Comparison of ENCODE assay signal across 31 cellular contexts in genomic region chr1:37438971-37439671, GRCh38. TPM values are rescaled to one million over a fixed set of nuclear protein-coding genes. Genes with fewer than 3 reads are reported as not detected.
DNase-seq lines count a peak whose midpoint lies in the region; ATAC-seq, FAIRE-seq and TF ChIP-seq lines count a peak whose summit lies in the region.
"Had no signal": no experiment of that assay in that cellular context is flagged by ENCODE, and none has a peak within 500 bp of the region (broad histone marks: within the 10 kb centered on the region; RNA-seq: fewer than 3 reads in every experiment).

No MANE protein-coding gene starts in this region.

- H3K4me2 ChIP-seq in K562 (ENCODE audit: insufficient read depth, low read length): no peak overlapping the region
- H3K4me2 ChIP-seq in neuronal stem cell (ENCODE audit: insufficient read depth, low read length, poor library complexity, severe bottlenecking): no peak overlapping the region

- no peaks in the 10 kb centered on the region for H3K36me3 ChIP-seq in K562 (ENCODE audit: control insufficient read depth, insufficient read depth, low read length)
- H3K36me3 ChIP-seq in neuronal stem cell (replicated peaks in 1 of 2; ENCODE audit: control insufficient read depth in 2 of 2, insufficient read depth in 2 of 2, low read length in 2 of 2): no peaks in the 10 kb centered on the region
- H3K36me3 ChIP-seq: adrenal gland, brain microvascular endothelial cell, Peyer's patch, upper lobe of left lung had no signal

- no peak for FAIRE-seq in K562 (lab: Jason Lieb, UNC)
- FAIRE-seq: HTR-8/SVneo had no signal

- H3K18ac ChIP-seq in neuronal stem cell (ENCODE audit: low read length): peak overlapping the region; percentile 7

- DNase-seq in NCI-H2081 (lab: John Stamatoyannopoulos, UW) (peak; percentile 46 to 75), NCI-H2081 treated with DMSO at 0.1 percent for 48 hours (lab: John Stamatoyannopoulos, UW) (no peak), NCI-H2227 (lab: John Stamatoyannopoulos, UW; ENCODE audit: unreplicated experiment) (peak; percentile 78), K562 (ENCODE audit: extremely low read depth in 1 of 4, low spot score in 3 of 4) (no peak), neuronal stem cell (ENCODE audit: low spot score) (no peak), NCI-H345 treated with DMSO at 0.1 percent for 48 hours (lab: John Stamatoyannopoulos, UW; ENCODE audit: unreplicated experiment) (no peak), amniotic stem cell (lab: John Stamatoyannopoulos, UW) (no peak), G401 (ENCODE audit: low spot score) (no peak)
- DNase-seq: 8988T; activated CD4-positive, alpha-beta memory T cell treated with anti-CD3 and anti-CD28 coated beads for 36 hours; activated CD4-positive, alpha-beta T cell treated with anti-CD3 and anti-CD28 coated beads for 1 hour; activated CD8-positive, alpha-beta memory T cell treated with anti-CD3 and anti-CD28 coated beads, Interleukin-2, amount 50 U/mL, for 4 hours; activated naive CD4-positive, alpha-beta T cell treated with anti-CD3 and anti-CD28 coated beads, Interleukin-2, amount 10 ng/mL, durations not matched to agents 7 days and 5 days; adrenal gland; brain microvascular endothelial cell; Caco-2; DMS79 treated with DMSO at 0.1 percent for 48 hours; GM23248; hypothalamus; KBM-7; NCI-H1092; NCI-H2107; NCI-H446 treated with DMSO at 0.1 percent for 48 hours; Peyer's patch; SHP77 treated with DMSO at 0.1 percent for 48 hours; stimulated activated naive CD4-positive, alpha-beta T cell; upper lobe of left lung had no signal

- in situ Hi-C loops in K562 (cut with MboI) (no loop called here), G401 (cut with HindIII; ENCODE audit: low sequenced_read_pairs) (no loop called here)

- H2AFZ ChIP-seq in K562 (ENCODE audit: low read depth, low read length): no peak overlapping the region
- no peak overlapping the region for H2AFZ ChIP-seq in neuronal stem cell (ENCODE audit: low read length)
- H2AFZ ChIP-seq: GM23248 had no signal

- H2AK5ac ChIP-seq in neuronal stem cell (ENCODE audit: low read depth, low read length): peak overlapping the region; percentile 67

- POLR2A ChIA-PET in K562 (lab: Yijun Ruan, JAX): interaction anchor here (0.6 to 1.0 kb wide), 4 partner anchors 11 to 767 kb away, joined by 3 read pairs; no protein-coding TSS in a partner anchor

- no peak for TF ChIP-seq CTCF in K562 (IDR thresholded peaks at IDR 0.05 in 2 of 3, conservative IDR thresholded peaks at IDR 0.05 in 1 of 3; ENCODE audit: insufficient read depth in 2 of 3, low read depth in 1 of 3, low read length in 3 of 3)

- H3K9ac ChIP-seq in K562 (ENCODE audit: insufficient read depth in 1 of 2, low read depth in 2 of 2, low read length in 2 of 2) (0 out of 4 replicates have a peak overlapping the region, but pooled peaks of 1 of the 2 experiments have one; percentile 18), neuronal stem cell (ENCODE audit: low read depth, low read length, poor library complexity) (no peak overlapping the region)
- H3K9ac ChIP-seq: GM23248 had no signal

- CTCF ChIA-PET in K562 (lab: Yijun Ruan, JAX; ENCODE audit: low intra/inter-chr PET ratio): interaction anchor here (0.5 kb wide), 1 partner anchor 859 kb away, joined by 3 read pairs; no protein-coding TSS in a partner anchor

- 11% methylated on average over 3 of the region's 3 CpGs for WGBS in K562 (ENCODE audit: insufficient coverage, low coverage, missing lambda C conversion rate)
- no CpG with 5 or more reads among the region's 3 CpGs for WGBS in neuronal stem cell (ENCODE audit: extremely low coverage in 2 of 2, insufficient read length in 2 of 2, insufficient replicate concordance in 1 of 2), 2 donors

- TF ChIP-seq POLR2A in K562 (conservative IDR thresholded peaks at IDR 0.05): no peak

- no peaks in the 10 kb centered on the region; the same call in 1 of the 2 replicates for H3K9me3 ChIP-seq in K562 (replicated peaks; ENCODE audit: control insufficient read depth, insufficient read depth, low read depth, low read length)
- no peaks in the 10 kb centered on the region for H3K9me3 ChIP-seq in neuronal stem cell (replicated peaks in 1 of 2; ENCODE audit: control insufficient read depth in 2 of 2, insufficient read depth in 1 of 2, low read depth in 1 of 2, low read length in 2 of 2)
- H3K9me3 ChIP-seq: adrenal gland, Caco-2, Peyer's patch, upper lobe of left lung had no signal

- H3K27ac ChIP-seq in K562 (ENCODE audit: extremely low read depth, low read depth, low read length) (no peak overlapping the region), neuronal stem cell (replicated peaks; ENCODE audit: low read length) (peak overlapping the region; percentile 17)
- H3K27ac ChIP-seq: adrenal gland, brain microvascular endothelial cell, C4-2B, GM23248, Peyer's patch, skin epidermis, upper lobe of left lung had no signal

- no peak overlapping the region for H4K91ac ChIP-seq in neuronal stem cell (ENCODE audit: low read depth, low read length, poor library complexity)

- peaks cover 0 to 4% of the 10 kb centered on the region in 2 experiments; a peak in 3 of 5 replicates for H3K4me1 ChIP-seq in K562 (replicated peaks in 1 of 2; ENCODE audit: control insufficient read depth in 2 of 2, insufficient read depth in 2 of 2, low read length in 2 of 2)
- peaks cover 0 to 12% of the 10 kb centered on the region in 2 donors for H3K4me1 ChIP-seq in neuronal stem cell (ENCODE audit: control insufficient read depth in 2 of 2, insufficient read depth in 1 of 2, low read depth in 1 of 2, low read length in 2 of 2)
- H3K4me1 ChIP-seq: adrenal gland, Caco-2, Peyer's patch, upper lobe of left lung had no signal

- BruUV-seq in K562 (replicated peaks; lab: Mats Ljungman, UMichigan): no TSS peak

- H3K79me2 ChIP-seq in K562 (ENCODE audit: control insufficient read depth, insufficient read depth, low read length): no peaks in the 10 kb centered on the region

- no peak for ATAC-seq in K562
- ATAC-seq: left lobe of liver had no signal

- H4K8ac ChIP-seq in neuronal stem cell (ENCODE audit: low read depth, low read length): no peak overlapping the region

- H3K79me1 ChIP-seq in neuronal stem cell (ENCODE audit: low read depth, low read length): no peaks in the 10 kb centered on the region

- H4K20me1 ChIP-seq in K562 (replicated peaks; ENCODE audit: control insufficient read depth, insufficient read depth, low read length): peaks cover 14% of the 10 kb centered on the region

- H3K4me3 ChIP-seq in K562 (no peak overlapping the region), neuronal stem cell (ENCODE audit: low read length in 2 of 2) (no peak overlapping the region)
- H3K4me3 ChIP-seq: adrenal gland, GM23248, Peyer's patch, skin epidermis, upper lobe of left lung had no signal

- intact Hi-C loops in K562 (cut with micrococcal nuclease): loop anchor here (10.0 kb wide), 5 partner anchors 114 to 884 kb away; no protein-coding TSS in a partner anchor

- H3K23ac ChIP-seq in neuronal stem cell (ENCODE audit: low read depth, low read length, poor library complexity): no peak overlapping the region

- no peak overlapping the region for H2BK15ac ChIP-seq in neuronal stem cell (ENCODE audit: low read length)

- H2BK120ac ChIP-seq in neuronal stem cell (ENCODE audit: low read depth, low read length): no peak overlapping the region

- no peak overlapping the region for H2BK12ac ChIP-seq in neuronal stem cell (ENCODE audit: low read length)

- H3K9me1 ChIP-seq in K562 (ENCODE audit: control insufficient read depth, insufficient read depth, low read length): no peaks in the 10 kb centered on the region

- no peak overlapping the region for H3K4ac ChIP-seq in neuronal stem cell (ENCODE audit: low read length)

- H3K14ac ChIP-seq in neuronal stem cell (ENCODE audit: low read length): no peak overlapping the region

- TF ChIP-seq RAD21 in K562 (CRISPR knock-in tag; conservative IDR thresholded peaks at IDR 0.05 in 1 of 2, IDR thresholded peaks at IDR 0.05 in 1 of 2): no peak

- H3K27me3 ChIP-seq in K562 (ENCODE audit: control insufficient read depth in 2 of 2, insufficient read depth in 2 of 2, low read length in 2 of 2) (peaks cover 16 to 46% of the 10 kb centered on the region in 2 experiments; a peak in 4 of 5 replicates), neuronal stem cell (ENCODE audit: control insufficient read depth in 3 of 3, insufficient read depth in 3 of 3, low read depth in 1 of 3, low read length in 3 of 3) (peaks cover 0 to 19% (median 0%) of the 10 kb centered on the region in 3 experiments)
- H3K27me3 ChIP-seq: adrenal gland, Peyer's patch had no signal

- no peak overlapping the region for H2BK5ac ChIP-seq in neuronal stem cell (ENCODE audit: low read length)

- TF ChIP-seq EP300 in K562 (IDR thresholded peaks at IDR 0.05; ENCODE audit: low read length): no peak

TF ChIP-seq in K562, 482 proteins besides CTCF, POLR2A, EP300 and RAD21 (continues in another document):
- TF ChIP-seq TFAP4 (CRISPR knock-in tag; IDR thresholded peaks at IDR 0.05; ENCODE audit: borderline replicate concordance) (no peak), BCOR (IDR thresholded peaks at IDR 0.05) (peak; percentile 91)

RNA-seq across cellular contexts. Expression of gene ZC3H12A, which starts 35.3 kb away (rescaled TPM):
- 19.0 and 54.2 TPM in 2 replicates for total RNA-seq in K562 (2011; cell fraction: chromatin; rRNA removed; ENCODE audit: low replicate concordance)
- 40.7 and 45.7 TPM in 2 replicates for total RNA-seq in K562 (2011; cell fraction: nucleolus; rRNA removed)
- 23.7 and 24.1 TPM in 2 replicates for total RNA-seq in K562 (2011; cell fraction: nucleoplasm; rRNA removed)
- 9.3 and 9.4 TPM in 2 replicates for total RNA-seq in K562 (2014; rRNA removed)
- 1.2 and 1.7 TPM in 2 replicates for total RNA-seq in K562 (2014; rRNA removed; fragmentation: Illumina TruSeq; extraction: Trizol)
- 6.7 and 7.1 TPM in 2 replicates for total RNA-seq in K562 (2015; rRNA removed; fragmentation: Illumina TruSeq; extraction: Trizol)
- 9.4 and 11.4 TPM in 2 replicates for total RNA-seq in K562 (2021)
- polyA plus RNA-seq in K562 (2011; rRNA removed): 7.0 and 8.6 TPM in 2 replicates
- polyA plus RNA-seq in K562 (2011; cell fraction: cytosol; rRNA removed): 8.3 and 15.3 TPM in 2 replicates
- polyA plus RNA-seq in K562 (2011; cell fraction: nucleus; rRNA removed): 27.9 and 51.1 TPM in 2 replicates
- 6.1 and 10.9 TPM in 2 replicates for polyA plus RNA-seq in K562 (2012)
- 4.9 and 6.5 TPM in 2 replicates for polyA plus RNA-seq in K562 (2014; fragmentation: Illumina TruSeq; extraction: Trizol)
- under 1 TPM; 0.14 to 0.22 TPM for polyA plus RNA-seq in K562 (2014; fragmentation: Nextera tagmentation; extraction: Ambion mirVana)
- polyA plus RNA-seq in K562 (2014; rRNA removed): 9.1 and 11.1 TPM in 2 replicates
- polyA minus RNA-seq in K562 (2011; rRNA and poly(A)+ RNA removed): 4.5 and 9.7 TPM in 2 replicates
- polyA minus RNA-seq in K562 (2011; cell fraction: cytosol; rRNA and poly(A)+ RNA removed): 9.2 and 11.9 TPM in 2 replicates
- 23.2 and 24.4 TPM in 2 replicates for polyA minus RNA-seq in K562 (2011; cell fraction: nucleus; rRNA and poly(A)+ RNA removed)
- 2.5 TPM for polyA plus RNA-seq in neuronal stem cell (2013, experiment 1 of 2)
- 2.1 TPM for polyA plus RNA-seq in neuronal stem cell (2013, experiment 2 of 2)
- 2.6 and 3.3 TPM in 2 replicates for total RNA-seq in G401 (2014; rRNA removed; shearing (Covaris generic))

Comparison
In these comparisons a context has a peak if more than half of its experiments do, and no peak if none do; other contexts are left out.
1. DNase-seq: peak in NCI-H2081 (2 of 2) and NCI-H2227 (single experiment); none in NCI-H2081 treated with DMSO at 0.1 percent for 48 hours (single experiment), K562 (0 of 4), neuronal stem cell (single experiment), NCI-H345 treated with DMSO at 0.1 percent for 48 hours (single experiment), amniotic stem cell (single experiment) and G401 (single experiment).